Comparison of ENCODE assay signal across 10 cellular contexts in the genomic region with DNA sequence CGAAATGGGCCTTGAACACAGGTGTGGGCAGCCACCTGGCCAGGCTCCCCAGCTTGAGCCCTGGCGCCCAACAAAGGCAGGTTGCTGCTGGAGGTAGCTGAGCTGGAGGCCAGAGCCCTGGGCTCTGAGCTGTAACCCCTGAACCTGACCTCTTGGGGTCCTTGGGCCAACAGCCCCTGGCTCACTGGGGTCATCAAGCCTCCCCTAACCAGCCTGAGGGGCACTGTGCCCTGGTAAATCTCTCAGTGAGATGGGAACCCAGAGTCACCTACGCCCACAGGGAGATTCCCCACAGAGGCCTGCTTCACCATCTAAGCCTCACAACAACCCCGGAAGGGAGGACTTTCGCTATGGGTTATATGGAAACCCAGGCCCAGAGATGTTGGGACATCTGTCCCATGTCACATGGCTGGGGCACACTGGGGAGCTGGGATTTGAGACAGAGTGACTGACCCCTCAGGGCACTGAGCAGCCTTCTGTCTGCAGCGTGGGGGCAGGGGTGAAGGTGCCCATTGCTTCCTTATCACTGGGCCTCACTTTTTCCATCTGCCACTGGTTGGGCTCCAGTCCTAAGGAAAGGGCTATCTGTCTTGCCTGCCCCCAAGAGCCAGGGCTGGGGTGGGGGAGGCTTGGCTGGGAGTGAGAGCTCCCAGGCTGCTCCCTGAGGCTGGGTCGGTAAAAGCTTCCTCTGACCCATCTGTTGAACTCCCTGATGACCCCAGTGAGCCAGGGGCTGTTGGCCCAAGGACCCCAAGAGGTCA. TPM values are rescaled to one million over a fixed set of nuclear protein-coding genes. Genes with fewer than 3 reads are reported as not detected.
DNase-seq lines count a peak whose midpoint lies in the region; ATAC-seq, FAIRE-seq and TF ChIP-seq lines count a peak whose summit lies in the region.
"Had no signal": no experiment of that assay in that cellular context is flagged by ENCODE, and none has a peak within 500 bp of the region (broad histone marks: within the 10 kb centered on the region; RNA-seq: fewer than 3 reads in every experiment).

No MANE protein-coding gene starts in this region.

- no peak for DNase-seq in K562 (ENCODE audit: extremely low read depth in 1 of 4, low spot score in 3 of 4)
- DNase-seq in stimulated activated CD4-positive, alpha-beta T cell treated with anti-CD3 and anti-CD28 coated beads, Interleukin-2, amount 100 ng/mL, for 4 hours (ENCODE audit: low read depth) = peak; percentile 47
- DNase-seq in middle frontal gyrus (ENCODE audit: extremely low spot score, low spot score) = no peak
- no peak for DNase-seq in GM03348 (ENCODE audit: low spot score)
- no peak for DNase-seq in NCI-H82 (lab: John Stamatoyannopoulos, UW)
- DNase-seq: dermis blood vessel endothelial cell had no signal

- TF ChIP-seq RAD21 in K562 (CRISPR knock-in tag; conservative IDR thresholded peaks at IDR 0.05 in 1 of 2, IDR thresholded peaks at IDR 0.05 in 1 of 2) = no peak

- H3K4me2 ChIP-seq in K562 (ENCODE audit: insufficient read depth, low read length) = no peak overlapping the region

- CTCF ChIA-PET in K562 (lab: Yijun Ruan, JAX; ENCODE audit: low intra/inter-chr PET ratio) = no interaction called here

- peak overlapping the region in 1 of 2 experiments; percentile 46; a peak in 2 of 4 replicates for H3K9ac ChIP-seq in K562 (ENCODE audit: insufficient read depth in 1 of 2, low read depth in 2 of 2, low read length in 2 of 2)

- no peaks in the 10 kb centered on the region for H4K20me1 ChIP-seq in K562 (replicated peaks; ENCODE audit: control insufficient read depth, insufficient read depth, low read length)

- TF ChIP-seq CTCF in GM12875 (IDR thresholded peaks at IDR 0.05; ENCODE audit: borderline replicate concordance, insufficient read depth, low read depth, low read length) (no peak), K562 (IDR thresholded peaks at IDR 0.05 in 2 of 3, conservative IDR thresholded peaks at IDR 0.05 in 1 of 3; ENCODE audit: insufficient read depth in 2 of 3, low read depth in 1 of 3, low read length in 3 of 3) (no peak)

- peaks cover 20% of the 10 kb centered on the region for H3K36me3 Mint-ChIP-seq in T-helper 1 cell treated with Interleukin-12 subunit alpha and Interleukin-12 subunit beta and Interleukin-4 antibody, amounts not matched to agents 30 μg/mL and 1 μg/mL, for 36 hours (ENCODE audit: low read depth)

- no peak for TF ChIP-seq EP300 in K562 (IDR thresholded peaks at IDR 0.05; ENCODE audit: low read length)

- H3K4me1 Mint-ChIP-seq in T-helper 1 cell treated with Interleukin-12 subunit alpha and Interleukin-12 subunit beta and Interleukin-4 antibody, amounts not matched to agents 30 μg/mL and 1 μg/mL, for 36 hours (ENCODE audit: low read depth) = peaks cover 65% of the 10 kb centered on the region

- H3K79me2 ChIP-seq in K562 (ENCODE audit: control insufficient read depth, insufficient read depth, low read length) = no peaks in the 10 kb centered on the region

- no peak for ATAC-seq in K562
- ATAC-seq in HG02759 (IDR thresholded peaks at IDR 0.05; ENCODE audit: unreplicated experiment) = no peak

- H3K4me1 ChIP-seq in K562 (replicated peaks in 1 of 2; ENCODE audit: control insufficient read depth in 2 of 2, insufficient read depth in 2 of 2, low read length in 2 of 2) = peaks cover 63 to 82% of the 10 kb centered on the region in 2 experiments

- no peak overlapping the region for H3K27ac ChIP-seq in K562 (ENCODE audit: extremely low read depth, low read depth, low read length)

- H3K4me3 Mint-ChIP-seq in T-helper 1 cell treated with Interleukin-12 subunit alpha and Interleukin-12 subunit beta and Interleukin-4 antibody, amounts not matched to agents 30 μg/mL and 1 μg/mL, for 36 hours = peak overlapping the region; percentile 94

- no peaks in the 10 kb centered on the region for H3K36me3 ChIP-seq in K562 (ENCODE audit: control insufficient read depth, insufficient read depth, low read length)

- POLR2A ChIA-PET in K562 (lab: Yijun Ruan, JAX) = interaction anchor here (0.7 to 1.6 kb wide), 5 partner anchors 9 to 34 kb away, joined by 3 to 6 read pairs (median 3); no protein-coding TSS in a partner anchor

- no peaks in the 10 kb centered on the region for H3K9me3 ChIP-seq in K562 (replicated peaks; ENCODE audit: control insufficient read depth, insufficient read depth, low read depth, low read length)

- peak overlapping the region; percentile 58 for H3K4me3 ChIP-seq in GM12875 (ENCODE audit: low read depth, low read length)
- no peak overlapping the region for H3K4me3 ChIP-seq in K562

- intact Hi-C loops in K562 (cut with micrococcal nuclease) = loop anchor here (2.0 kb wide), 1 partner anchor 19 kb away; no protein-coding TSS in a partner anchor

- no peak for TF ChIP-seq POLR2A in K562 (conservative IDR thresholded peaks at IDR 0.05)

- H3K27me3 Mint-ChIP-seq in T-helper 1 cell treated with Interleukin-12 subunit alpha and Interleukin-12 subunit beta and Interleukin-4 antibody, amounts not matched to agents 30 μg/mL and 1 μg/mL, for 36 hours (ENCODE audit: low read depth) = no peaks in the 10 kb centered on the region

- no peaks in the 10 kb centered on the region; a peak in 1 of 5 replicates for H3K27me3 ChIP-seq in K562 (ENCODE audit: control insufficient read depth in 2 of 2, insufficient read depth in 2 of 2, low read length in 2 of 2)

- H3K9me3 Mint-ChIP-seq in T-helper 1 cell treated with Interleukin-12 subunit alpha and Interleukin-12 subunit beta and Interleukin-4 antibody, amounts not matched to agents 30 μg/mL and 1 μg/mL, for 36 hours = no peaks in the 10 kb centered on the region

- WGBS in K562 (ENCODE audit: insufficient coverage, low coverage, missing lambda C conversion rate) = 64% methylated on average over 7 of the region's 7 CpGs

- no TSS peak for BruUV-seq in K562 (replicated peaks; lab: Mats Ljungman, UMichigan)

- peak overlapping the region; percentile 100 for H3K27ac Mint-ChIP-seq in T-helper 1 cell treated with Interleukin-12 subunit alpha and Interleukin-12 subunit beta and Interleukin-4 antibody, amounts not matched to agents 30 μg/mL and 1 μg/mL, for 36 hours

- no peaks in the 10 kb centered on the region for H3K9me1 ChIP-seq in K562 (ENCODE audit: control insufficient read depth, insufficient read depth, low read length)

- no peak overlapping the region for H2AFZ ChIP-seq in K562 (ENCODE audit: low read depth, low read length)

- FAIRE-seq in K562 (lab: Jason Lieb, UNC) = no peak
- FAIRE-seq: G401.6 had no signal

- in situ Hi-C loops in K562 (cut with MboI) = no loop called here

TF ChIP-seq in K562, 482 proteins besides CTCF, POLR2A, EP300 and RAD21:
- TF ChIP-seq NBN (IDR thresholded peaks at IDR 0.05; ENCODE audit: low read depth) (no peak), CBFA2T3 (IDR thresholded peaks at IDR 0.05) (peak; percentile 44), ZNF124 (CRISPR knock-in tag; IDR thresholded peaks at IDR 0.05) (no peak), ZBTB7A (IDR thresholded peaks at IDR 0.05; ENCODE audit: borderline replicate concordance, control insufficient read depth, low read depth, low read length) (peak; percentile 19; the same call in 1 of the 2 replicates), CEBPG (CRISPR knock-in tag; IDR thresholded peaks at IDR 0.05) (peak; percentile 20; the same call in 1 of the 2 replicates), CEBPG (tag; conservative IDR thresholded peaks at IDR 0.05 in 1 of 2, IDR thresholded peaks at IDR 0.05 in 1 of 2) (no peak), HDAC1 (IDR thresholded peaks at IDR 0.05) (no peak), ZNF217 (CRISPR knock-in tag; IDR thresholded peaks at IDR 0.05) (no peak)
- TF ChIP-seq, protein P1, sequence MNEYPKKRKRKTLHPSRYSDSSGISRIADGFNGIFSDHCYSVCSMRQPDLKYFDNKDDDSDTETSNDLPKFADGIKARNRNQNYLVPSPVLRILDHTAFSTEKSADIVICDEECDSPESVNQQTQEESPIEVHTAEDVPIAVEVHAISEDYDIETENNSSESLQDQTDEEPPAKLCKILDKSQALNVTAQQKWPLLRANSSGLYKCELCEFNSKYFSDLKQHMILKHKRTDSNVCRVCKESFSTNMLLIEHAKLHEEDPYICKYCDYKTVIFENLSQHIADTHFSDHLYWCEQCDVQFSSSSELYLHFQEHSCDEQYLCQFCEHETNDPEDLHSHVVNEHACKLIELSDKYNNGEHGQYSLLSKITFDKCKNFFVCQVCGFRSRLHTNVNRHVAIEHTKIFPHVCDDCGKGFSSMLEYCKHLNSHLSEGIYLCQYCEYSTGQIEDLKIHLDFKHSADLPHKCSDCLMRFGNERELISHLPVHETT (CRISPR knock-in tag; conservative IDR thresholded peaks at IDR 0.05 in 1 of 2, IDR thresholded peaks at IDR 0.05 in 1 of 2) = no peak
- TF ChIP-seq, protein P2, sequence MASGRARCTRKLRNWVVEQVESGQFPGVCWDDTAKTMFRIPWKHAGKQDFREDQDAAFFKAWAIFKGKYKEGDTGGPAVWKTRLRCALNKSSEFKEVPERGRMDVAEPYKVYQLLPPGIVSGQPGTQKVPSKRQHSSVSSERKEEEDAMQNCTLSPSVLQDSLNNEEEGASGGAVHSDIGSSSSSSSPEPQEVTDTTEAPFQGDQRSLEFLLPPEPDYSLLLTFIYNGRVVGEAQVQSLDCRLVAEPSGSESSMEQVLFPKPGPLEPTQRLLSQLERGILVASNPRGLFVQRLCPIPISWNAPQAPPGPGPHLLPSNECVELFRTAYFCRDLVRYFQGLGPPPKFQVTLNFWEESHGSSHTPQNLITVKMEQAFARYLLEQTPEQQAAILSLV (tag; IDR thresholded peaks at IDR 0.05) = no peak

RNA-seq across cellular contexts. Expression of a gene that starts 59.1 kb away (rescaled TPM):
- total RNA-seq in K562 (2011; cell fraction: chromatin; rRNA removed; ENCODE audit: low replicate concordance) = 36.0 and 90.4 TPM in 2 replicates
- 51.7 and 55.4 TPM in 2 replicates for total RNA-seq in K562 (2011; cell fraction: nucleolus; rRNA removed)
- total RNA-seq in K562 (2011; cell fraction: nucleoplasm; rRNA removed) = 35.6 and 39.8 TPM in 2 replicates
- total RNA-seq in K562 (2014; rRNA removed) = 13.3 and 18.0 TPM in 2 replicates
- 3.8 and 4.8 TPM in 2 replicates for total RNA-seq in K562 (2014; rRNA removed; fragmentation: Illumina TruSeq; extraction: Trizol)
- total RNA-seq in K562 (2015; rRNA removed; fragmentation: Illumina TruSeq; extraction: Trizol) = 5.2 and 6.4 TPM in 2 replicates
- total RNA-seq in K562 (2021) = 37.1 and 39.0 TPM in 2 replicates
- polyA plus RNA-seq in K562 (2011; rRNA removed) = 6.8 and 8.4 TPM in 2 replicates
- polyA plus RNA-seq in K562 (2011; cell fraction: cytosol; rRNA removed) = 5.8 and 6.7 TPM in 2 replicates
- 29.7 and 45.3 TPM in 2 replicates for polyA plus RNA-seq in K562 (2011; cell fraction: nucleus; rRNA removed)
- 15.4 and 16.4 TPM in 2 replicates for polyA plus RNA-seq in K562 (2012)
- 16.9 and 19.0 TPM in 2 replicates for polyA plus RNA-seq in K562 (2014; fragmentation: Illumina TruSeq; extraction: Trizol)
- polyA plus RNA-seq in K562 (2014; fragmentation: Nextera tagmentation; extraction: Ambion mirVana) = under 1 TPM; 0.56 to 0.79 TPM
- 14.2 and 15.1 TPM in 2 replicates for polyA plus RNA-seq in K562 (2014; rRNA removed)
- polyA minus RNA-seq in K562 (2011; rRNA and poly(A)+ RNA removed) = 8.4 and 9.3 TPM in 2 replicates
- polyA minus RNA-seq in K562 (2011; cell fraction: cytosol; rRNA and poly(A)+ RNA removed) = 17.1 and 22.1 TPM in 2 replicates
- polyA minus RNA-seq in K562 (2011; cell fraction: nucleus; rRNA and poly(A)+ RNA removed) = 46.3 and 58.3 TPM in 2 replicates
